ENCODE assay signal across 9 cellular contexts in the genomic region with DNA sequence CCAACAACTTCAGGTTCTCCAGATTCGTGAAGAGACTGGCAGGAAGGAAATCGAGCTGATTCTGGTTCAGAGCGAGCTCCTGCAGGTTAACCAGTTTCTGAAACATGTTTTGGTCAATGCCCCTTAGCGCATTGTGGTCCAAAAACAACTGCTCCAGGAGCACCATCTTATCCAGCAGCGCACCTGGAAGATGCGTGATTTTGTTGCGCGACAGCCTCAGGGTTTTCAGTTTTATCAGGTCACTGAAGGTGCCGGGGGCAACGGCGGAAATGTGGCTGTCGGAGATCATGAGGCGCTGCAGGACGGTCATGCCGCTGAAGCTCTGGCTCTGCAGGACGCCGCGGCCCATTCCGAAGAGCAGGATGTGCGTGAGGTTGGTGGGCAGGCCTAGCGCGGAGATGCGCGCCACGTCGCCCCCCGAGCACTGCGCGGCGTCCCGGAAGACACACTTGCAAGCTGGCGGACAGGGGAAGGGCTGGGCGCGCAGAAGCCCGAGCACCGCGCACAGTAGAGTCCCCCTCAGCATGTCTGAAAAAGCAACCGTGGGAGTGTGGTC. TPM values are rescaled to one million over a fixed set of nuclear protein-coding genes. Genes with fewer than 3 reads are reported as not detected.
DNase-seq lines count a peak whose midpoint lies in the region; ATAC-seq, FAIRE-seq and TF ChIP-seq lines count a peak whose summit lies in the region.
"Had no signal": no experiment of that assay in that cellular context is flagged by ENCODE, and none has a peak within 500 bp of the region (broad histone marks: within the 10 kb centered on the region; RNA-seq: fewer than 3 reads in every experiment).

No MANE protein-coding gene starts in this region.

- peaks cover 22% of the 10 kb centered on the region for H3K27me3 Mint-ChIP-seq in memory B cell

- ATAC-seq in A549 (peak; percentile 19 to 36; a peak in 1 of 6 replicates), memory B cell (ENCODE audit: low read depth) (no peak), HG02885 (IDR thresholded peaks at IDR 0.05; ENCODE audit: poor library complexity, unreplicated experiment) (no peak), HG02981 (IDR thresholded peaks at IDR 0.05; ENCODE audit: unreplicated experiment) (no peak), HG03521 (IDR thresholded peaks at IDR 0.05; ENCODE audit: unreplicated experiment) (no peak)

- no peak overlapping the region for H3K27ac ChIP-seq in A549

- 83% methylated on average over 37 of the region's 38 CpGs for WGBS in A549 (ENCODE audit: missing lambda C conversion rate)

- no peaks in the 10 kb centered on the region for H3K4me1 ChIP-seq in A549

- CTCF ChIA-PET in A549 (lab: Yijun Ruan, JAX) = interaction anchor here (1.1 to 2.3 kb wide), 2 partner anchors 8 to 53 kb away, joined by 3 to 9 read pairs; no protein-coding TSS in a partner anchor

- H3K9me3 ChIP-seq in A549 = no peaks in the 10 kb centered on the region

- H3K4me3 ChIP-seq in A549 = no peak overlapping the region
- peak overlapping the region; percentile 22 for H3K4me3 ChIP-seq in Jurkat, Clone E6-1 (ENCODE audit: low read length)
- H3K4me3 ChIP-seq in astrocyte of the spinal cord (ENCODE audit: low read depth, low read length) = no peak overlapping the region

- no peak for TF ChIP-seq CTCF in A549 (IDR thresholded peaks at IDR 0.05)
- TF ChIP-seq CTCF in astrocyte of the spinal cord (IDR thresholded peaks at IDR 0.05; ENCODE audit: low read depth, low read length) = no peak

- no peak overlapping the region for H3K4me2 ChIP-seq in A549

- in situ Hi-C loops in astrocyte of the spinal cord (cut with HindIII; ENCODE audit: low sequenced_read_pairs) = no loop called here

- no peak for TF ChIP-seq RAD21 in A549 (conservative IDR thresholded peaks at IDR 0.05 in 1 of 2, IDR thresholded peaks at IDR 0.05 in 1 of 2)

- H3K4me3 Mint-ChIP-seq in memory B cell = peak overlapping the region; percentile 81

- TF ChIP-seq EP300 in A549 (IDR thresholded peaks at IDR 0.05) = no peak

- no peaks in the 10 kb centered on the region for H3K9me3 Mint-ChIP-seq in memory B cell

- H3K27ac Mint-ChIP-seq in memory B cell = no peak overlapping the region

- no peak for TF ChIP-seq POLR2A in A549 (IDR thresholded peaks at IDR 0.05; ENCODE audit: low read length)

- no peak for FAIRE-seq in A549 (lab: Jason Lieb, UNC)

- H3K4me1 Mint-ChIP-seq in memory B cell = peaks cover 24% of the 10 kb centered on the region

- DNase-seq in A549 (ENCODE audit: low read depth in 1 of 2, low spot score in 1 of 2) = no peak
- no peak for DNase-seq in Jurkat, Clone E6-1 (ENCODE audit: low read depth, low spot score)
- DNase-seq in astrocyte of the spinal cord (ENCODE audit: low read depth, low spot score) = peak; percentile 10
- no peak for DNase-seq in memory B cell (ENCODE audit: low spot score in 2 of 2)
- no peak for DNase-seq in kidney tubule cell (ENCODE audit: low spot score)
- DNase-seq: EL had no signal

- H3K36me3 Mint-ChIP-seq in memory B cell = no peaks in the 10 kb centered on the region

- POLR2A ChIA-PET in A549 (lab: Yijun Ruan, JAX) = no interaction called here

TF ChIP-seq in A549, 52 proteins besides CTCF, POLR2A, EP300 and RAD21:
- TF ChIP-seq MAFK (IDR thresholded peaks at IDR 0.05; ENCODE audit: partially characterized antibody) = no peak
- TF ChIP-seq EHF (CRISPR knock-in tag; IDR thresholded peaks at IDR 0.05) = no peak
- TF ChIP-seq, protein P1, sequence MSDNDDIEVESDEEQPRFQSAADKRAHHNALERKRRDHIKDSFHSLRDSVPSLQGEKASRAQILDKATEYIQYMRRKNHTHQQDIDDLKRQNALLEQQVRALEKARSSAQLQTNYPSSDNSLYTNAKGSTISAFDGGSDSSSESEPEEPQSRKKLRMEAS (IDR thresholded peaks at IDR 0.05) = no peak
- TF ChIP-seq, protein P2, sequence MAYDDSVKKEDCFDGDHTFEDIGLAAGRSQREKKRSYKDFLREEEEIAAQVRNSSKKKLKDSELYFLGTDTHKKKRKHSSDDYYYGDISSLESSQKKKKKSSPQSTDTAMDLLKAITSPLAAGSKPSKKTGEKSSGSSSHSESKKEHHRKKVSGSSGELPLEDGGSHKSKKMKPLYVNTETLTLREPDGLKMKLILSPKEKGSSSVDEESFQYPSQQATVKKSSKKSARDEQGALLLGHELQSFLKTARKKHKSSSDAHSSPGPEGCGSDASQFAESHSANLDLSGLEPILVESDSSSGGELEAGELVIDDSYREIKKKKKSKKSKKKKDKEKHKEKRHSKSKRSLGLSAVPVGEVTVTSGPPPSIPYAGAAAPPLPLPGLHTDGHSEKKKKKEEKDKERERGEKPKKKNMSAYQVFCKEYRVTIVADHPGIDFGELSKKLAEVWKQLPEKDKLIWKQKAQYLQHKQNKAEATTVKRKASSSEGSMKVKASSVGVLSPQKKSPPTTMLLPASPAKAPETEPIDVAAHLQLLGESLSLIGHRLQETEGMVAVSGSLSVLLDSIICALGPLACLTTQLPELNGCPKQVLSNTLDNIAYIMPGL (CRISPR knock-in tag; IDR thresholded peaks at IDR 0.05; ENCODE audit: borderline replicate concordance) = no peak
- no peak for TF ChIP-seq HOXB13 (CRISPR knock-in tag; IDR thresholded peaks at IDR 0.05; ENCODE audit: low read depth)
- no peak for TF ChIP-seq CHD4 (IDR thresholded peaks at IDR 0.05; ENCODE audit: borderline replicate concordance)
- TF ChIP-seq ZNF302 (CRISPR knock-in tag; IDR thresholded peaks at IDR 0.05) = no peak
- TF ChIP-seq, protein P3, sequence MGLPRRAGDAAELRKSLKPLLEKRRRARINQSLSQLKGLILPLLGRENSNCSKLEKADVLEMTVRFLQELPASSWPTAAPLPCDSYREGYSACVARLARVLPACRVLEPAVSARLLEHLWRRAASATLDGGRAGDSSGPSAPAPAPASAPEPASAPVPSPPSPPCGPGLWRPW (IDR thresholded peaks at IDR 0.05) = no peak
- no peak for TF ChIP-seq FOSB (CRISPR knock-in tag; IDR thresholded peaks at IDR 0.05)

RNA-seq across cellular contexts. Expression of a gene that starts 1.2 kb away (rescaled TPM):
- polyA plus RNA-seq in A549 (2011; rRNA removed) (not detected in 2 replicates), A549 (2017; fragmentation: RNase III; extraction: RNeasy Plus Mini Kit Qiagen cat#74134 plus additional on column Dnase treatment) (0.03 TPM in 1 of 3 replicates, not detected in the others)
- 0.01 TPM in 2 replicates for polyA plus RNA-seq in A549 (2012; cell fraction: cytosol; rRNA removed)
- 0.01 and 0.04 TPM in 2 replicates for polyA plus RNA-seq in A549 (2012; cell fraction: nucleus; rRNA removed)
- polyA minus RNA-seq in A549 (2011; rRNA and poly(A)+ RNA removed) = 0.08 TPM in 1 of 2 replicates, not detected in the other
- 0.97 TPM for polyA plus RNA-seq in Jurkat, Clone E6-1 (2012; ENCODE audit: insufficient read depth, insufficient read length)

RNA-seq across cellular contexts. Expression of a gene that starts 28.3 kb away (rescaled TPM):
- polyA plus RNA-seq in A549 (2011; rRNA removed) = 0.05 TPM in 2 replicates
- 0.03 and 0.06 TPM in 2 replicates for polyA plus RNA-seq in A549 (2012; cell fraction: cytosol; rRNA removed)
- 0.05 and 0.10 TPM in 2 replicates for polyA plus RNA-seq in A549 (2012; cell fraction: nucleus; rRNA removed)
- polyA plus RNA-seq in A549 (2017; fragmentation: RNase III; extraction: RNeasy Plus Mini Kit Qiagen cat#74134 plus additional on column Dnase treatment) = 0.08 to 0.14 TPM (median 0.13 TPM) in 3 replicates
- not detected in 2 replicates for polyA minus RNA-seq in A549 (2011; rRNA and poly(A)+ RNA removed)
- polyA plus RNA-seq in Jurkat, Clone E6-1 (2012; ENCODE audit: insufficient read depth, insufficient read length) = not detected

RNA-seq across cellular contexts. Expression of a gene that starts 46.7 kb away (rescaled TPM):
- not detected in 2 replicates for polyA plus RNA-seq in A549 (2011; rRNA removed)
- polyA plus RNA-seq in A549 (2012; cell fraction: cytosol; rRNA removed) = 0.03 TPM in 1 of 2 replicates, not detected in the other
- not detected in 2 replicates for polyA plus RNA-seq in A549 (2012; cell fraction: nucleus; rRNA removed)
- not detected in 3 replicates for polyA plus RNA-seq in A549 (2017; fragmentation: RNase III; extraction: RNeasy Plus Mini Kit Qiagen cat#74134 plus additional on column Dnase treatment)
- not detected in 2 replicates for polyA minus RNA-seq in A549 (2011; rRNA and poly(A)+ RNA removed)
- not detected for polyA plus RNA-seq in Jurkat, Clone E6-1 (2012; ENCODE audit: insufficient read depth, insufficient read length)

Comparison
In these comparisons a context has a peak if more than half of its experiments do, and no peak if none do; other contexts are left out.
1. ATAC-seq: peak in A549 (2 of 2); none in memory B cell (single experiment), HG02885 (single experiment), HG02981 (single experiment) and HG03521 (single experiment).